Comparison of ENCODE assay signal across 19 cellular contexts in genomic region chr4:40886931-40887330, GRCh38.
"Had no signal": no experiment of that assay in that cellular context is flagged by ENCODE, and none has a peak within 500 bp of the region (broad histone marks: within the 10 kb centered on the region; RNA-seq: fewer than 3 reads in every experiment).

No MANE protein-coding gene starts in this region.

- H3K36me3 ChIP-seq: cardiac muscle cell, ovary, prostate gland had no signal

- ATAC-seq: activated CD8-positive, alpha-beta memory T cell treated with anti-CD3 and anti-CD28 coated beads, Interleukin-2, amount 10 ng/mL, durations not matched to agents 7 days and 5 days; activated CD8-positive, alpha-beta T cell treated with anti-CD3 and anti-CD28 coated beads for 36 hours; activated naive CD8-positive, alpha-beta T cell treated with anti-CD3 and anti-CD28 coated beads, Interleukin-2, amount 50 U/mL, for 24 hours; naive thymus-derived CD8-positive, alpha-beta T cell; stimulated activated naive CD8-positive, alpha-beta T cell treated with anti-CD3 and anti-CD28 coated beads, Interleukin-15, Interleukin-2, amounts not matched to agents 100 U/mL and 50 U/mL, for 24 hours had no signal

- DNase-seq: activated CD4-positive, alpha-beta T cell treated with anti-CD3 and anti-CD28 coated beads, Interleukin-2, amount 10 ng/mL, durations not matched to agents 7 days and 5 days; activated CD4-positive, CD25-positive, alpha-beta regulatory T cell treated with anti-CD3 and anti-CD28 coated beads, Interleukin-2, amount 50 U/mL, for 72 hours; activated CD8-positive, alpha-beta memory T cell treated with anti-CD3 and anti-CD28 coated beads, Interleukin-2, amount 10 ng/mL, durations not matched to agents 7 days and 5 days; activated CD8-positive, alpha-beta T cell treated with anti-CD3 and anti-CD28 coated beads for 36 hours; activated gamma-delta T cell; activated naive CD4-positive, alpha-beta T cell treated with anti-CD3 and anti-CD28 coated beads, Interleukin-2, amount 50 U/mL, for 16 hours; activated naive CD8-positive, alpha-beta T cell treated with anti-CD3 and anti-CD28 coated beads, Interleukin-2, amount 50 U/mL, for 24 hours; activated T-cell treated with anti-CD3 and anti-CD28 coated beads for 4 hours; aorta; heart right ventricle; immature natural killer cell; naive thymus-derived CD8-positive, alpha-beta T cell; ovary; stimulated activated CD4-positive, alpha-beta T cell treated with anti-CD3 and anti-CD28 coated beads, Interleukin-4, amount 100 ng/mL, for 24 hours; stimulated activated naive CD8-positive, alpha-beta T cell treated with anti-CD3 and anti-CD28 coated beads, Interleukin-15, Interleukin-2, amounts not matched to agents 100 U/mL and 50 U/mL, for 24 hours had no signal

- H3K27ac ChIP-seq: cardiac muscle cell, ovary, prostate gland, VCaP had no signal

- H3K27me3 ChIP-seq: cardiac muscle cell, heart right ventricle, ovary had no signal

- H3K4me3 ChIP-seq: cardiac muscle cell, heart right ventricle, lung, ovary, prostate gland had no signal

- H3K9me3 ChIP-seq: heart right ventricle, ovary, prostate gland had no signal

- H3K4me1 ChIP-seq: prostate gland had no signal
